In genomic region chr16:69754469-69755310, GRCh38 we compare ENCODE assay signal across 8 cellular contexts. TPM values are rescaled to one million over a fixed set of nuclear protein-coding genes. Genes with fewer than 3 reads are reported as not detected.
DNase-seq lines count a peak whose midpoint lies in the region; ATAC-seq and TF ChIP-seq lines count a peak whose summit lies in the region.

Gene NOB1, minus strand, starts transcription at chr16:69754926. Its CDS starts 16 bp downstream, at chr16:69754910.

- intact Hi-C loops in natural killer cell (cut with micrococcal nuclease): loop anchor here (1.0 to 5.0 kb wide), 3 partner anchors 28 to 362 kb away; partner anchors contain the start of gene NQO1

- TF ChIP-seq CTCF in GM23338 (conservative IDR thresholded peaks at IDR 0.05; ENCODE audit: low read depth in 2 of 2): peak; percentile 82 to 96
- TF ChIP-seq CTCF in LNCAP (IDR thresholded peaks at IDR 0.05): peak; percentile 96
- peak; percentile 93 for TF ChIP-seq CTCF in fibroblast of mammary gland (conservative IDR thresholded peaks at IDR 0.05; ENCODE audit: control insufficient read depth, insufficient read depth, low read depth, low read length)
- TF ChIP-seq CTCF in natural killer cell (IDR thresholded peaks at IDR 0.05): peak; percentile 96

- H3K36me3 Mint-ChIP-seq in GM23338 (ENCODE audit: low read depth): peaks cover 39% of the 10 kb centered on the region
- peaks cover 53% of the 10 kb centered on the region for H3K36me3 Mint-ChIP-seq in activated T-helper 17 cell treated with anti-CD3 and anti-CD28 coated beads, Interleukin-2, amount 50 U/mL, for 72 hours (ENCODE audit: low read depth)
- H3K36me3 Mint-ChIP-seq in natural killer cell: no peaks in the 10 kb centered on the region

- H3F3A ChIP-seq in GM23338 (replicated peaks; ENCODE audit: low read depth): no peaks in the 10 kb centered on the region

- H3K27ac Mint-ChIP-seq in GM23338: peak within 1 kb of the TSS; percentile 99
- H3K27ac Mint-ChIP-seq in activated T-helper 17 cell treated with anti-CD3 and anti-CD28 coated beads, Interleukin-2, amount 50 U/mL, for 72 hours: peak within 1 kb of the TSS; percentile 97
- H3K27ac Mint-ChIP-seq in natural killer cell: peak within 1 kb of the TSS; percentile 97 to 99

- peaks cover 8% of the 10 kb centered on the region; the same call in 1 of the 2 replicates for H3K4me1 ChIP-seq in GM23338 (ENCODE audit: insufficient read depth)

- H3K27me3 Mint-ChIP-seq in GM23338 (ENCODE audit: insufficient read depth, low read depth, poor library complexity) (peaks cover 14% of the 10 kb centered on the region), natural killer cell (ENCODE audit: low read depth in 2 of 2) (no peaks in the 10 kb centered on the region)
- H3K27me3 Mint-ChIP-seq in activated T-helper 17 cell treated with anti-CD3 and anti-CD28 coated beads, Interleukin-2, amount 50 U/mL, for 72 hours: no peaks in the 10 kb centered on the region

- H3K79me2 ChIP-seq in GM23338 (replicated peaks; ENCODE audit: insufficient read depth): peaks cover 48% of the 10 kb centered on the region

- H3K9me3 Mint-ChIP-seq in GM23338 (no peaks in the 10 kb centered on the region), natural killer cell (no peaks in the 10 kb centered on the region)
- no peaks in the 10 kb centered on the region for H3K9me3 Mint-ChIP-seq in activated T-helper 17 cell treated with anti-CD3 and anti-CD28 coated beads, Interleukin-2, amount 50 U/mL, for 72 hours

- ATAC-seq in GM23338 (peak; percentile 97), natural killer cell (peak; percentile 97 to 98 (median 98))
- peak; percentile 99 for ATAC-seq in activated T-helper 17 cell treated with anti-CD3 and anti-CD28 coated beads, Interleukin-2, amount 50 U/mL, for 72 hours (replicated peaks)

- H3K4me3 Mint-ChIP-seq in GM23338 (peak within 1 kb of the TSS; percentile 100), natural killer cell (peak within 1 kb of the TSS; percentile 100)
- peak within 1 kb of the TSS; percentile 99 for H3K4me3 Mint-ChIP-seq in activated T-helper 17 cell treated with anti-CD3 and anti-CD28 coated beads, Interleukin-2, amount 50 U/mL, for 72 hours

- H3K27ac ChIP-seq in GM23338 (ENCODE audit: low read depth): peak within 1 kb of the TSS; percentile 36; the same call in 1 of the 2 replicates

- H4K20me1 ChIP-seq in GM23338 (replicated peaks; ENCODE audit: insufficient read depth): peaks cover 16% of the 10 kb centered on the region; the same call in 1 of the 2 replicates

- H3K4me3 ChIP-seq in GM23338 (peak within 1 kb of the TSS; percentile 97), fibroblast of mammary gland (ENCODE audit: control insufficient read depth, low read depth, low read length) (peak within 1 kb of the TSS; percentile 100)

- peak; percentile 99 for DNase-seq in ELF-1 (ENCODE audit: low read depth, low spot score)
- DNase-seq in GM23338 (ENCODE audit: low spot score): peak; percentile 98
- peak; percentile 99 for DNase-seq in RPMI8226
- peak; percentile 96 for DNase-seq in fibroblast of mammary gland (ENCODE audit: low read depth)
- peak; percentile 95 for DNase-seq in natural killer cell
- DNase-seq in stimulated activated naive CD4-positive, alpha-beta T cell treated with Interleukin-2 at 50 U/mL for 16 hours (lab: John Stamatoyannopoulos, UW): peak; percentile 96

- no peaks in the 10 kb centered on the region for H3K9me2 ChIP-seq in GM23338 (ENCODE audit: insufficient read depth)

- peak within 1 kb of the TSS; percentile 89; the same call in 1 of the 2 replicates for H2AFZ ChIP-seq in GM23338

- H3K4me1 Mint-ChIP-seq in GM23338 (peaks cover 9% of the 10 kb centered on the region; the same call in 2 of the 3 replicates), natural killer cell (peaks cover 14 to 28% of the 10 kb centered on the region in 2 donors)
- peaks cover 19% of the 10 kb centered on the region for H3K4me1 Mint-ChIP-seq in activated T-helper 17 cell treated with anti-CD3 and anti-CD28 coated beads, Interleukin-2, amount 50 U/mL, for 72 hours

- peak within 1 kb of the TSS; percentile 97 for H3K4me2 ChIP-seq in GM23338

- H3K27me3 ChIP-seq in GM23338 (ENCODE audit: insufficient read depth): no peaks in the 10 kb centered on the region

- peaks cover 26% of the 10 kb centered on the region for H3K36me3 ChIP-seq in GM23338 (ENCODE audit: insufficient read depth)

TF ChIP-seq in GM23338, 12 proteins besides CTCF, POLR2A, EP300 and RAD21:
- TF ChIP-seq STAT1 (IDR thresholded peaks at IDR 0.05; ENCODE audit: unreplicated experiment) (no peak), POLR2AphosphoS5 (IDR thresholded peaks at IDR 0.05; ENCODE audit: low read depth) (peak; percentile 98), REST (IDR thresholded peaks at IDR 0.05; ENCODE audit: unreplicated experiment) (peak; percentile 39)

RNA-seq across cellular contexts. Expression of gene NOB1, which starts in this region (rescaled TPM):
- 41.4 and 44.1 TPM in 2 replicates for total RNA-seq in GM23338 (2014; rRNA removed; shearing (Covaris generic))
- polyA plus RNA-seq in GM23338 (2016; fragmentation: Nextera tagmentation; extraction: Ambion mirVana): 54.1 and 56.6 TPM in 2 replicates
- total RNA-seq in activated T-helper 17 cell treated with anti-CD3 and anti-CD28 coated beads, Interleukin-2, amount 50 U/mL, for 72 hours: 10 to 100 TPM; 92.0 to 95.9 TPM
- total RNA-seq in natural killer cell: 10 to 100 TPM; 20.9 to 34.4 (median 32.0) TPM

Comparison
In these comparisons a context has a peak if more than half of its experiments do, and no peak if none do; other contexts are left out.
1. Peak in every context shown above with its lines: DNase-seq, ATAC-seq, H3K4me3 ChIP-seq and H3K27ac ChIP-seq.